8 cellular contexts compared by ENCODE assay signal in the genomic region with DNA sequence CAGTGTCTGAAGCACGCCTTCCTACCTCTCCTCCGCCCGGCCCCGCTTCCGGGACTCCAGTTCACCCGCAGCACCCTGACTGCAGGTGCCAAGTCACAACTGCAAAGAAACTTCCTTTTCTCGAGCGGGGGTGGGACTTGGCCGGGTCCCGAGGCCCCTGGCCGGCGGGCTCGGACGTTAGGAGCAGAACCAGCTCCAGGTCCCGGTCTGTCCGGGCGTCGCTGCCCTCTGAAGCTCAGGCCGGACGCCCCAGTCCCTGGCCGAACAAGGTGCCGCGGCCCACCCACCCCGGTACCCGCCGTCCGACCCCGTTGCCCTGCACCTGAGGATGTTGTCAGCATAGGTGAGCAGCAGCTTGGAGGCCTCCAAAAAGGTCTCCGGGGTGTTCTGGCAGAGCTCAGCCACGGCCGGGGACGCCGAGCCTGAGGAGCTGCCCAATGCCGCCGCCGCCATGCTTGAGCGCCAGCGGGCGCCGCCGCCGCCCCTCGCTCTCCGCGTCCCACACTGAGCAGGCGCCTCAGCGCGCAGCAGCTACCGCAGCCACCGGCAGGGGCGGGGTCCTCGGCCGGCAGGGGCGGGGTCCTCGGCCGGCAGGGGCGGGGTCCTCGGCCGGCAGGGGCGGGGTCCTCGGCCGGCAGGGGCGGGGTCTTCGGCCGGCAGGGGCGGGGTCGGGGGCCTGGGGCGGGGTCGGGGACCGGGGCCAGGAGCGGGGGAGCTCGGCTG. TPM values are rescaled to one million over a fixed set of nuclear protein-coding genes. Genes with fewer than 3 reads are reported as not detected.
DNase-seq lines count a peak whose midpoint lies in the region; ATAC-seq, FAIRE-seq and TF ChIP-seq lines count a peak whose summit lies in the region.

A gene with protein sequence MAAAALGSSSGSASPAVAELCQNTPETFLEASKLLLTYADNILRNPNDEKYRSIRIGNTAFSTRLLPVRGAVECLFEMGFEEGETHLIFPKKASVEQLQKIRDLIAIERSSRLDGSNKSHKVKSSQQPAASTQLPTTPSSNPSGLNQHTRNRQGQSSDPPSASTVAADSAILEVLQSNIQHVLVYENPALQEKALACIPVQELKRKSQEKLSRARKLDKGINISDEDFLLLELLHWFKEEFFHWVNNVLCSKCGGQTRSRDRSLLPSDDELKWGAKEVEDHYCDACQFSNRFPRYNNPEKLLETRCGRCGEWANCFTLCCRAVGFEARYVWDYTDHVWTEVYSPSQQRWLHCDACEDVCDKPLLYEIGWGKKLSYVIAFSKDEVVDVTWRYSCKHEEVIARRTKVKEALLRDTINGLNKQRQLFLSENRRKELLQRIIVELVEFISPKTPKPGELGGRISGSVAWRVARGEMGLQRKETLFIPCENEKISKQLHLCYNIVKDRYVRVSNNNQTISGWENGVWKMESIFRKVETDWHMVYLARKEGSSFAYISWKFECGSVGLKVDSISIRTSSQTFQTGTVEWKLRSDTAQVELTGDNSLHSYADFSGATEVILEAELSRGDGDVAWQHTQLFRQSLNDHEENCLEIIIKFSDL (minus strand): TSS at position 506 of the 723 bp plus-strand sequence. CDS start 53 bp downstream, at position 453.

- H2AK5ac ChIP-seq in H1 (ENCODE audit: low read depth, low read length), result no peak within 1 kb of the TSS
- no peak within 1 kb of the TSS for H2AK5ac ChIP-seq in mesendoderm (ENCODE audit: low read length)

- H3K9ac ChIP-seq in H1 (replicated peaks in 1 of 4; ENCODE audit: extremely low read depth in 1 of 4, low read depth in 3 of 4, low read length in 3 of 4) (peak within 1 kb of the TSS; percentile 60 to 77 (median 69)), mesendoderm (ENCODE audit: low read length) (peak within 1 kb of the TSS; percentile 82)

- H3K79me1 ChIP-seq in H1 (ENCODE audit: low read depth, low read length), result no peaks in the 10 kb centered on the region
- H3K79me1 ChIP-seq in mesendoderm (ENCODE audit: low read length), result peaks cover 2% of the 10 kb centered on the region

- H3K23ac ChIP-seq in H1 (ENCODE audit: insufficient read length) (no peak within 1 kb of the TSS), mesendoderm (ENCODE audit: low read length) (no peak within 1 kb of the TSS)

- peaks cover 10% of the 10 kb centered on the region; the same call in 1 of the 2 replicates for H3K23me2 ChIP-seq in H1 (ENCODE audit: low read depth, low read length)

- H2BK120ac ChIP-seq in H1 (replicated peaks; ENCODE audit: low read depth, low read length) (no peak within 1 kb of the TSS), mesendoderm (ENCODE audit: low read depth, low read length) (no peak within 1 kb of the TSS)

- no peak within 1 kb of the TSS for H3K56ac ChIP-seq in H1 (replicated peaks; ENCODE audit: insufficient read length, low read depth, low read length)
- H3K56ac ChIP-seq in mesendoderm (ENCODE audit: low read length), result peak within 1 kb of the TSS; percentile 96

- no peaks in the 10 kb centered on the region for H4K20me1 ChIP-seq in H1 (replicated peaks in 1 of 2; ENCODE audit: control insufficient read depth in 1 of 2, insufficient read depth in 2 of 2, low read length in 2 of 2)

- H2BK20ac ChIP-seq in H1 (ENCODE audit: low read length), result 0 out of 2 replicates have a peak within 1 kb of the TSS, but pooled peaks have one; percentile 32

- peak within 1 kb of the TSS; percentile 79 for H2AFZ ChIP-seq in H1 (ENCODE audit: low read length)

- peak within 1 kb of the TSS; percentile 83; the same call in 1 of the 2 replicates for H2BK15ac ChIP-seq in H1 (ENCODE audit: low read length)
- peak within 1 kb of the TSS; percentile 97 for H2BK15ac ChIP-seq in mesendoderm (replicated peaks; ENCODE audit: low read depth)

- H4K91ac ChIP-seq in H1 (replicated peaks; ENCODE audit: insufficient read length, low read length), result peak within 1 kb of the TSS; percentile 54

- DNase-seq in NOMO-1 treated with DMSO at 0.1 percent for 48 hours (lab: John Stamatoyannopoulos, UW; ENCODE audit: unreplicated experiment), result peak; percentile 67
- peak; percentile 68 to 75 for DNase-seq in activated CD8-positive, alpha-beta memory T cell treated with anti-CD3 and anti-CD28 coated beads for 4 hours (ENCODE audit: low read depth in 2 of 2)
- peak in 1 of 2 experiments; percentile 86 for DNase-seq in H1 (ENCODE audit: low read depth in 1 of 2, low spot score in 2 of 2)
- DNase-seq in mesendoderm, result peak; percentile 87
- DNase-seq in stimulated activated CD8-positive, alpha-beta memory T cell treated with anti-CD3 and anti-CD28 coated beads, Interleukin-12 subunit alpha, Interleukin-12 subunit beta, amount 100 ng/mL, for 4 hours (ENCODE audit: low read depth), result peak; percentile 76

- H2BK5ac ChIP-seq in H1 (ENCODE audit: low read depth, low read length), result peak within 1 kb of the TSS; percentile 35; the same call in 1 of the 2 replicates
- H2BK5ac ChIP-seq in mesendoderm (ENCODE audit: low read length), result no peak within 1 kb of the TSS

- TF ChIP-seq RAD21 in H1 (IDR thresholded peaks at IDR 0.05 in 1 of 2, conservative IDR thresholded peaks at IDR 0.05 in 1 of 2; ENCODE audit: low read depth in 2 of 2, low read length in 2 of 2), result no peak

- H3K27ac ChIP-seq in C4-2B (peak within 1 kb of the TSS; percentile 93), H1 (ENCODE audit: low read depth, low read length) (peak within 1 kb of the TSS; percentile 59; the same call in 1 of the 2 replicates), mesendoderm (ENCODE audit: low read depth, low read length) (peak within 1 kb of the TSS; percentile 62)

- H3K9me3 ChIP-seq in H1 (ENCODE audit: insufficient read depth in 2 of 2, low read depth in 1 of 2, low read length in 1 of 2), result no peaks in the 10 kb centered on the region

- CTCF ChIA-PET in H1 (lab: Charles Lee; ENCODE audit: partially characterized antibody), result interaction anchor here (0.9 to 1.9 kb wide), 3 partner anchors 10 to 135 kb away, joined by 4 to 13 read pairs (median 4); no protein-coding TSS in a partner anchor

- ATAC-seq in GM19328 (IDR thresholded peaks at IDR 0.05; ENCODE audit: unreplicated experiment) (peak; percentile 67), HG03460 (IDR thresholded peaks at IDR 0.05; ENCODE audit: unreplicated experiment) (peak; percentile 73)

- H3K4ac ChIP-seq in H1 (replicated peaks; ENCODE audit: insufficient read length, low read depth, low read length), result no peak within 1 kb of the TSS
- peak within 1 kb of the TSS; percentile 79 for H3K4ac ChIP-seq in mesendoderm (ENCODE audit: low read depth, low read length)

- H3K4me1 ChIP-seq in H1 (replicated peaks in 1 of 4; ENCODE audit: control insufficient read depth in 3 of 4, insufficient read depth in 4 of 4, low read length in 3 of 4) (peaks cover 0 to 5% (median 1%) of the 10 kb centered on the region in 4 experiments; a peak in 2 of 7 replicates), mesendoderm (ENCODE audit: control insufficient read depth, low read depth, low read length) (peaks cover 5% of the 10 kb centered on the region)

- H3K36me3 ChIP-seq in H1 (ENCODE audit: control insufficient read depth in 2 of 4, insufficient read depth in 4 of 4, low read length in 3 of 4) (peaks cover 0 to 2% (median 0%) of the 10 kb centered on the region in 4 experiments; a peak in 4 of 8 replicates), mesendoderm (ENCODE audit: control insufficient read depth, insufficient read depth, low read length) (no peaks in the 10 kb centered on the region)

- TF ChIP-seq CTCF in C4-2B (conservative IDR thresholded peaks at IDR 0.05), result no peak; the same call in 1 of the 2 replicates
- no peak for TF ChIP-seq CTCF in H1 (IDR thresholded peaks at IDR 0.05; ENCODE audit: control extremely low read depth in 1 of 3, insufficient read depth in 1 of 3, low read depth in 1 of 3, low read length in 3 of 3)

- FAIRE-seq in H1 (lab: Jason Lieb, UNC), result no peak

- peak within 1 kb of the TSS; percentile 53 for H3K18ac ChIP-seq in H1 (ENCODE audit: extremely low read depth, low read length)
- H3K18ac ChIP-seq in mesendoderm (ENCODE audit: low read length), result peak within 1 kb of the TSS; percentile 96

- no peak within 1 kb of the TSS for H3K14ac ChIP-seq in H1 (ENCODE audit: insufficient read length)

- H3K27me3 ChIP-seq in H1 (replicated peaks in 1 of 4; ENCODE audit: control insufficient read depth in 3 of 4, extremely low read depth in 1 of 4, insufficient read depth in 3 of 4, low read length in 3 of 4) (no peaks in the 10 kb centered on the region; a peak in 2 of 7 replicates), mesendoderm (ENCODE audit: insufficient read depth, low read length, poor library complexity) (no peaks in the 10 kb centered on the region)

- TF ChIP-seq EP300 in H1 (IDR thresholded peaks at IDR 0.05; ENCODE audit: borderline replicate concordance in 1 of 2, low read depth in 2 of 2, low read length in 2 of 2), result no peak

- peaks cover 0 to 20% of the 10 kb centered on the region in 2 experiments; a peak in 2 of 4 replicates for H3K79me2 ChIP-seq in H1 (ENCODE audit: control insufficient read depth in 1 of 2, insufficient read depth in 2 of 2, low read length in 2 of 2)
- peaks cover 2% of the 10 kb centered on the region for H3K79me2 ChIP-seq in mesendoderm (ENCODE audit: control insufficient read depth, insufficient read depth, low read length)

- TF ChIP-seq POLR2A in H1 (IDR thresholded peaks at IDR 0.05; ENCODE audit: control extremely low read depth in 1 of 2, low read depth in 2 of 2, low read length in 2 of 2), result peak; percentile 90 to 93

- H3K4me3 ChIP-seq in H1 (ENCODE audit: extremely low read depth in 1 of 4, insufficient read depth in 2 of 4, low read depth in 3 of 4, low read length in 4 of 4) (peak within 1 kb of the TSS; percentile 54 to 93 (median 74)), mesendoderm (ENCODE audit: low read length) (peak within 1 kb of the TSS; percentile 83)

- H4K8ac ChIP-seq in H1 (ENCODE audit: extremely low read depth, insufficient read depth, low read length) (peak within 1 kb of the TSS; percentile 95), mesendoderm (ENCODE audit: low read depth, low read length) (no peak within 1 kb of the TSS)

- WGBS in H1 (ENCODE audit: extremely low coverage in 1 of 2, insufficient coverage in 1 of 2, insufficient read length in 1 of 2, insufficient replicate concordance in 2 of 2, low coverage in 1 of 2, low lambda C conversion rate in 2 of 2, missing lambda C conversion rate in 1 of 2), 2 experiments, result 3% methylated on average over 33 of the region's 72 CpGs; no CpG with 5 or more reads in 1 of the 2 experiments
- no CpG with 5 or more reads among the region's 72 CpGs for WGBS in mesendoderm (ENCODE audit: extremely low coverage, insufficient coverage, low lambda C conversion rate)

- H3K4me2 ChIP-seq in H1 (ENCODE audit: insufficient read depth in 1 of 2, low read depth in 2 of 2, low read length in 2 of 2) (peak within 1 kb of the TSS; percentile 81 to 86), mesendoderm (ENCODE audit: low read length) (peak within 1 kb of the TSS; percentile 83)

- H4K5ac ChIP-seq in H1 (ENCODE audit: insufficient read length, low read depth, low read length) (peak within 1 kb of the TSS; percentile 47), mesendoderm (ENCODE audit: low read length) (no peak within 1 kb of the TSS)

- POLR2A ChIA-PET in H1 (lab: Charles Lee; ENCODE audit: partially characterized antibody), result interaction anchor here (1.1 to 1.4 kb wide), 3 partner anchors 9 to 120 kb away, joined by 3 to 5 read pairs (median 5); no protein-coding TSS in a partner anchor

- H2BK12ac ChIP-seq in H1 (ENCODE audit: low read depth, low read length), result no peak within 1 kb of the TSS; the same call in 1 of the 2 replicates

RNA-seq across cellular contexts. Expression of the gene that starts here (rescaled TPM):
- total RNA-seq in H1 (2021; fragmentation: NEBNext Ultra II Directional; extraction: Animal tissue kit (Norgen Biotek cat#: 25700)), result 21.0 and 24.8 TPM in 2 replicates
- polyA plus RNA-seq in H1 (2011; rRNA removed), result 3.1 TPM in 2 replicates
- 5.7 TPM for polyA plus RNA-seq in H1 (2011; cell fraction: cytosol; rRNA removed)
- 8.7 TPM for polyA plus RNA-seq in H1 (2011; cell fraction: nucleus; rRNA removed)
- 10.5 to 18.3 TPM (median 12.3 TPM) in 4 replicates for polyA plus RNA-seq in H1 (2012, experiment 1 of 2)
- 1.4 TPM for polyA plus RNA-seq in H1 (2012, experiment 2 of 2)
- polyA plus RNA-seq in H1 (2013, experiment 1 of 2), result 14.0 TPM
- 15.3 TPM for polyA plus RNA-seq in H1 (2013, experiment 2 of 2)
- 7.8 and 18.5 TPM in 2 replicates for polyA minus RNA-seq in H1 (2011; rRNA and poly(A)+ RNA removed)
- polyA minus RNA-seq in H1 (2011; cell fraction: cytosol; rRNA and poly(A)+ RNA removed), result 4.2 TPM
- 36.2 TPM for polyA minus RNA-seq in H1 (2011; cell fraction: nucleus; rRNA and poly(A)+ RNA removed)
- polyA plus RNA-seq in mesendoderm (2013, experiment 1 of 2), result 18.5 TPM
- 20.2 TPM for polyA plus RNA-seq in mesendoderm (2013, experiment 2 of 2)
